Comparison of ENCODE assay signal across 14 cellular contexts in genomic region chr10:33195608-33196376, GRCh38.
A peak's percentile ranks its signal among the peaks of the same experiment; 100 is the strongest.
DNase-seq lines count a peak whose midpoint lies in the region; TF ChIP-seq lines count a peak whose summit lies in the region.
"Had no signal": no experiment of that assay in that cellular context is flagged by ENCODE, and none has a peak within 500 bp of the region (broad histone marks: within the 10 kb centered on the region; RNA-seq: fewer than 3 reads in every experiment).

No MANE protein-coding gene starts in this region.

- WGBS in esophagus squamous epithelium, 2 donors: 71% methylated on average over 7 to 8 of the region's 8 CpGs

- H3K9me2 ChIP-seq in Loucy (replicated peaks; ENCODE audit: low read depth, low read length): no peaks in the 10 kb centered on the region

- no peak overlapping the region for H3K4me3 ChIP-seq in ACC112 (ENCODE audit: low read depth, low read length)
- H3K4me3 ChIP-seq in Loucy (ENCODE audit: low read length, poor library complexity, severe bottlenecking): no peak overlapping the region
- no peak overlapping the region for H3K4me3 ChIP-seq in esophagus squamous epithelium
- H3K4me3 ChIP-seq in osteoblast (ENCODE audit: insufficient read depth, low read length): no peak overlapping the region

- H3K4me2 ChIP-seq in Loucy (ENCODE audit: low read depth, low read length, poor library complexity, severe bottlenecking) (no peak overlapping the region), osteoblast (ENCODE audit: insufficient read depth, low read length) (no peak overlapping the region)

- H3K9me3 ChIP-seq in Loucy (ENCODE audit: insufficient read depth, low read depth, low read length) (no peaks in the 10 kb centered on the region), esophagus squamous epithelium (no peaks in the 10 kb centered on the region), osteoblast (ENCODE audit: low read depth, low read length) (no peaks in the 10 kb centered on the region)

- H2AFZ ChIP-seq in ACC112 (ENCODE audit: low read length, unreplicated experiment): no peak overlapping the region
- 0 out of 2 replicates have a peak overlapping the region, but pooled peaks have one; percentile 15 for H2AFZ ChIP-seq in Loucy (ENCODE audit: low read length)
- H2AFZ ChIP-seq in osteoblast (ENCODE audit: low read length): no peak overlapping the region
- H2AFZ ChIP-seq: parathyroid adenoma had no signal

- H3K36me3 ChIP-seq in ACC112 (ENCODE audit: insufficient read depth, low read length): peaks cover 52% of the 10 kb centered on the region
- no peaks in the 10 kb centered on the region for H3K36me3 ChIP-seq in Loucy (ENCODE audit: insufficient read depth, low read length)
- H3K36me3 ChIP-seq in esophagus squamous epithelium: peaks cover 0 to 13% (median 0%) of the 10 kb centered on the region in 3 donors
- peaks cover 74% of the 10 kb centered on the region for H3K36me3 ChIP-seq in osteoblast (ENCODE audit: insufficient read depth, low read length)

- H3K9ac ChIP-seq in Loucy (ENCODE audit: low read depth, low read length, poor library complexity, severe bottlenecking): no peak overlapping the region
- H3K9ac ChIP-seq: parathyroid adenoma had no signal

- intact Hi-C loops in esophagus squamous epithelium (cut with DNase I): loop anchor here (10.0 kb wide), 1 partner anchor 129 kb away; no protein-coding TSS in a partner anchor

- H3K79me2 ChIP-seq in ACC112 (ENCODE audit: control insufficient read depth, insufficient read depth, low read length, unreplicated experiment) (no peaks in the 10 kb centered on the region), Loucy (ENCODE audit: insufficient read depth, low read length) (no peaks in the 10 kb centered on the region), osteoblast (ENCODE audit: insufficient read depth, low read length) (no peaks in the 10 kb centered on the region)
- H3K79me2 ChIP-seq: parathyroid adenoma had no signal

- TF ChIP-seq CTCF in Loucy (conservative IDR thresholded peaks at IDR 0.05; ENCODE audit: low read length) (no peak), esophagus squamous epithelium (IDR thresholded peaks at IDR 0.05) (no peak), osteoblast (IDR thresholded peaks at IDR 0.05; ENCODE audit: extremely low read depth, low read depth, low read length) (no peak)

- H3K4me1 ChIP-seq in ACC112 (ENCODE audit: control insufficient read depth, insufficient read depth, low read length, unreplicated experiment) (peaks cover 47% of the 10 kb centered on the region), Loucy (ENCODE audit: insufficient read depth, low read length, poor library complexity, severe bottlenecking) (peaks cover 4% of the 10 kb centered on the region), esophagus squamous epithelium (peaks cover 7 to 45% (median 11%) of the 10 kb centered on the region in 3 donors), osteoblast (ENCODE audit: insufficient read depth, low read length) (peaks cover 41% of the 10 kb centered on the region)
- H3K4me1 ChIP-seq: parathyroid adenoma had no signal

- TF ChIP-seq POLR2A in esophagus squamous epithelium (IDR thresholded peaks at IDR 0.05): no peak

- H4K20me1 ChIP-seq in Loucy (ENCODE audit: insufficient read depth, low read length, poor library complexity, severe bottlenecking): no peaks in the 10 kb centered on the region
- no peaks in the 10 kb centered on the region for H4K20me1 ChIP-seq in osteoblast (ENCODE audit: insufficient read depth, low read length)

- H3K27me3 ChIP-seq in ACC112 (ENCODE audit: insufficient read depth, low read length): no peaks in the 10 kb centered on the region
- H3K27me3 ChIP-seq in Loucy (ENCODE audit: insufficient read depth, low read length, poor library complexity, severe bottlenecking): no peaks in the 10 kb centered on the region
- H3K27me3 ChIP-seq in esophagus squamous epithelium: no peaks in the 10 kb centered on the region
- no peaks in the 10 kb centered on the region for H3K27me3 ChIP-seq in osteoblast (ENCODE audit: insufficient read depth, low read length)

- peak overlapping the region; percentile 97 for H3K27ac ChIP-seq in ACC112 (ENCODE audit: low read depth, low read length)
- H3K27ac ChIP-seq in esophagus squamous epithelium: peak overlapping the region in 3 of 4 donors; percentile 47 to 59 (median 48)
- peak overlapping the region; percentile 94 for H3K27ac ChIP-seq in osteoblast (ENCODE audit: low read depth, low read length)

- DNase-seq in esophagus squamous epithelium (lab: John Stamatoyannopoulos, UW) (no peak), osteoblast (ENCODE audit: insufficient read length, low spot score, missing footprints) (no peak), HPDE6-E6E7 (ENCODE audit: extremely low spot score) (no peak), RPMI8226 (no peak), NOMO-1 treated with dmso at 0.1 percent for 144 hours (lab: John Stamatoyannopoulos, UW; ENCODE audit: unreplicated experiment) (no peak), NCI-H2227 (lab: John Stamatoyannopoulos, UW; ENCODE audit: unreplicated experiment) (no peak)
- DNase-seq: activated CD4-positive, alpha-beta T cell treated with anti-CD3 and anti-CD28 coated beads, Interleukin-2, amount 50 U/mL, for 4 hours; DMS79; NCI-H1436 treated with DMSO at 0.1 percent for 48 hours; NCI-H524 treated with DMSO at 0.1 percent for 48 hours; stimulated activated CD4-positive, alpha-beta T cell treated with anti-CD3 and anti-CD28 coated beads, Interleukin-2, amount 100 ng/mL, for 24 hours had no signal

- no peaks in the 10 kb centered on the region for H3F3A ChIP-seq in Loucy (ENCODE audit: low read depth)
